Comparison of ENCODE assay signal across 27 cellular contexts in the genomic region with DNA sequence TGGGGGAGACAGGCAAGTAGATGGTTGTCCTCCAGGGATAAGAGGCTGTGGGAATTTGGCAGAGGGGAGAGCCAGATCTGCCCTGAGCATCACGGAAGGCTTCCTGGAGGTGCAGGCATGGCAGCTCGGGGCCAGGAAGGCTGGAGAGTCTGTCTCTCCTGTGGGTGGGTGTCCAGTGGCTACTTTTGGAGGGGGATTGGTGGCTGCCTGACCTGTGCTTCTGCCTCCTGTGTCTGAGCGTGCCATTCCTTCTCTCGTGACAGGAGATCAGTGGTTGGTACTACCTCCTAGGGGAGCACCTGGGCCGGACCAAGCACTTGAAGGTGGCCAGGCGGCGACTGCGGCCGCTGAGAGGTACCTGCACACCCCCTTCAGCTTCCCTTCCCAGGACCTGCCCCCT.
"Had no signal": no experiment of that assay in that cellular context is flagged by ENCODE, and none has a peak within 500 bp of the region (broad histone marks: within the 10 kb centered on the region; RNA-seq: fewer than 3 reads in every experiment).

No MANE protein-coding gene starts in this region.

- FAIRE-seq: pancreas, small intestine had no signal

- H3K27ac ChIP-seq: neural progenitor cell, neutrophil, pancreas, prostate gland, right lobe of liver, sigmoid colon, stomach, thyroid gland, tibial nerve, upper lobe of right lung, uterus had no signal

- ATAC-seq: naive thymus-derived CD8-positive, alpha-beta T cell; pancreas; right cardiac atrium; right lobe of liver; stimulated activated naive B cell treated with anti-CD40 and anti-IgM and Interleukin-4, amounts not matched to agents 10 μg/mL and 1 μg/mL and 100 μg/mL, for 72 hours; upper lobe of right lung had no signal

- DNase-seq: naive B cell; naive thymus-derived CD8-positive, alpha-beta T cell; nephron progenitor cell; nucleus accumbens; right cardiac atrium; right lobe of liver; sigmoid colon; small intestine; stimulated activated CD4-positive, alpha-beta T cell treated with anti-CD3 and anti-CD28 coated beads, Interleukin-1b, Interleukin-23, amount 100 ng/mL, for 48 hours; stimulated activated CD4-positive, alpha-beta T cell treated with anti-CD3 and anti-CD28 coated beads, Interleukin-4, amount 100 ng/mL, for 1 hour; stimulated activated CD4-positive, alpha-beta T cell treated with anti-CD3 and anti-CD28 coated beads, Interleukin-4, amount 100 ng/mL, for 4 hours; stimulated activated CD8-positive, alpha-beta memory T cell treated with anti-CD3 and anti-CD28 coated beads, Interleukin-4, amount 100 ng/mL, for 48 hours; stimulated activated naive B cell treated with anti-CD40 and anti-IgM and Interleukin-4, amounts not matched to agents 10 μg/mL and 1 μg/mL and 100 μg/mL, for 72 hours; stimulated activated naive CD4-positive, alpha-beta T cell treated with Interleukin-2 at 50 U/mL for 16 hours; stomach; thyroid gland; upper lobe of right lung; uterus had no signal

- H3K27me3 ChIP-seq: neural progenitor cell, neutrophil, pancreas, right lobe of liver, sigmoid colon, stomach, thyroid gland, tibial nerve, upper lobe of right lung, uterus had no signal

- H3K36me3 Mint-ChIP-seq: naive B cell; naive thymus-derived CD8-positive, alpha-beta T cell; natural killer cell treated with Interleukin-12 subunit alpha and Interleukin-12 subunit beta and Interleukin-15 and Interleukin-18, amount 100 ng/mL, for 72 hours; stimulated activated naive B cell treated with anti-CD40 and anti-IgM and Interleukin-4, amounts not matched to agents 10 μg/mL and 1 μg/mL and 100 μg/mL, for 72 hours had no signal

- H3K27ac Mint-ChIP-seq: nephron progenitor cell; stimulated activated naive B cell treated with anti-CD40 and anti-IgM and Interleukin-4, amounts not matched to agents 10 μg/mL and 1 μg/mL and 100 μg/mL, for 72 hours; stimulated activated naive CD8-positive, alpha-beta T cell treated with anti-CD3 and anti-CD28 coated beads, Interleukin-15, Interleukin-2, amounts not matched to agents 100 ng/mL and 50 ng/mL, for 24 hours; type B pancreatic cell had no signal

- H3K9me3 Mint-ChIP-seq: naive B cell; naive thymus-derived CD8-positive, alpha-beta T cell; natural killer cell treated with Interleukin-12 subunit alpha and Interleukin-12 subunit beta and Interleukin-15 and Interleukin-18, amount 100 ng/mL, for 72 hours; nephron progenitor cell; neural progenitor cell; stimulated activated naive B cell treated with anti-CD40 and anti-IgM and Interleukin-4, amounts not matched to agents 10 μg/mL and 1 μg/mL and 100 μg/mL, for 72 hours; stimulated activated naive CD8-positive, alpha-beta T cell treated with anti-CD3 and anti-CD28 coated beads, Interleukin-15, Interleukin-2, amounts not matched to agents 100 ng/mL and 50 ng/mL, for 24 hours; type B pancreatic cell had no signal

- H3K9me3 ChIP-seq: neutrophil, pancreas, prostate gland, right lobe of liver, sigmoid colon, stomach, thoracic aorta, thyroid gland, tibial nerve, upper lobe of right lung, uterus had no signal

- H3K27me3 Mint-ChIP-seq: naive B cell; naive thymus-derived CD8-positive, alpha-beta T cell; natural killer cell treated with Interleukin-12 subunit alpha and Interleukin-12 subunit beta and Interleukin-15 and Interleukin-18, amount 100 ng/mL, for 72 hours; stimulated activated naive CD8-positive, alpha-beta T cell treated with anti-CD3 and anti-CD28 coated beads, Interleukin-15, Interleukin-2, amounts not matched to agents 100 ng/mL and 50 ng/mL, for 24 hours had no signal

- H3K4me3 Mint-ChIP-seq: naive B cell; naive thymus-derived CD8-positive, alpha-beta T cell; natural killer cell treated with Interleukin-12 subunit alpha and Interleukin-12 subunit beta and Interleukin-15 and Interleukin-18, amount 100 ng/mL, for 72 hours; nephron progenitor cell; neural progenitor cell; stimulated activated naive B cell treated with anti-CD40 and anti-IgM and Interleukin-4, amounts not matched to agents 10 μg/mL and 1 μg/mL and 100 μg/mL, for 72 hours; stimulated activated naive CD8-positive, alpha-beta T cell treated with anti-CD3 and anti-CD28 coated beads, Interleukin-15, Interleukin-2, amounts not matched to agents 100 ng/mL and 50 ng/mL, for 24 hours; type B pancreatic cell had no signal

- H3K4me3 ChIP-seq: neural progenitor cell, pancreas, prostate gland, right lobe of liver, sigmoid colon, stomach, thoracic aorta, thyroid gland, tibial nerve, upper lobe of right lung, uterus had no signal

- H3K9ac ChIP-seq: neural progenitor cell had no signal

- H2AFZ ChIP-seq: neural progenitor cell had no signal

- H3K4me2 ChIP-seq: neural progenitor cell had no signal

- H3K36me3 ChIP-seq: neural progenitor cell, neutrophil, prostate gland, right lobe of liver, thyroid gland, tibial nerve, upper lobe of right lung, uterus had no signal

- H3K4me1 ChIP-seq: prostate gland, right lobe of liver, tibial nerve, uterus had no signal
